ENCODE assay signal across 22 cellular contexts in genomic region chr1:54967372-54967771, GRCh38. TPM values are rescaled to one million over a fixed set of nuclear protein-coding genes. Genes with fewer than 3 reads are reported as not detected.
DNase-seq lines count a peak whose midpoint lies in the region; ATAC-seq, FAIRE-seq and TF ChIP-seq lines count a peak whose summit lies in the region.
"Had no signal": no experiment of that assay in that cellular context is flagged by ENCODE, and none has a peak within 500 bp of the region (broad histone marks: within the 10 kb centered on the region; RNA-seq: fewer than 3 reads in every experiment).

No MANE protein-coding gene starts in this region.

- ATAC-seq in HG02938 (IDR thresholded peaks at IDR 0.05; ENCODE audit: unreplicated experiment) = no peak
- ATAC-seq in GM18861 (IDR thresholded peaks at IDR 0.05; ENCODE audit: unreplicated experiment) = no peak
- ATAC-seq: left cardiac atrium, psoas muscle had no signal

- H3K27ac ChIP-seq in astrocyte (ENCODE audit: low read depth, low read length) (no peak overlapping the region), kidney (ENCODE audit: low read depth in 2 of 2, low read length in 2 of 2) (no peak overlapping the region)
- H3K27ac ChIP-seq: Peyer's patch, psoas muscle had no signal

- H3K36me3 ChIP-seq in astrocyte (ENCODE audit: insufficient read depth, low read length) = no peaks in the 10 kb centered on the region
- H3K36me3 ChIP-seq in kidney (ENCODE audit: control insufficient read depth in 1 of 2, insufficient read depth in 2 of 2, low read length in 2 of 2) = no peaks in the 10 kb centered on the region
- H3K36me3 ChIP-seq: Peyer's patch had no signal

- no peak overlapping the region for H2AFZ ChIP-seq in astrocyte (ENCODE audit: low read depth, low read length)

- H4K20me1 ChIP-seq in astrocyte (ENCODE audit: insufficient read depth, low read length) = no peaks in the 10 kb centered on the region

- intact Hi-C loops in kidney (cut with DNase I) = no loop called here

- H3K4me2 ChIP-seq in astrocyte (ENCODE audit: low read length) = no peak overlapping the region

- H3K4me1 Mint-ChIP-seq in astrocyte (ENCODE audit: low read depth, unreplicated experiment) = peaks cover 19% of the 10 kb centered on the region
- H3K4me1 Mint-ChIP-seq: neural crest cell had no signal

- H3K27me3 ChIP-seq in astrocyte (ENCODE audit: insufficient read depth, low read length) = no peaks in the 10 kb centered on the region
- H3K27me3 ChIP-seq: Peyer's patch had no signal

- H3K4me3 ChIP-seq in astrocyte (ENCODE audit: insufficient read depth, low read depth, low read length) (no peak overlapping the region), kidney (ENCODE audit: low read length in 2 of 2) (no peak overlapping the region)
- H3K4me3 ChIP-seq: Peyer's patch, psoas muscle had no signal

- no peak for TF ChIP-seq CTCF in astrocyte (IDR thresholded peaks at IDR 0.05; ENCODE audit: insufficient read depth, low read depth, low read length)
- TF ChIP-seq CTCF in kidney (IDR thresholded peaks at IDR 0.05; ENCODE audit: borderline replicate concordance, extremely low read depth, insufficient read depth) = no peak

- no peaks in the 10 kb centered on the region for H3K36me3 Mint-ChIP-seq in astrocyte (ENCODE audit: low read depth, unreplicated experiment)

- H3K79me2 ChIP-seq in astrocyte (ENCODE audit: insufficient read depth, low read length) = no peaks in the 10 kb centered on the region

- peak overlapping the region; percentile 66 for H3K4me3 Mint-ChIP-seq in astrocyte (ENCODE audit: unreplicated experiment)
- H3K4me3 Mint-ChIP-seq: activated CD4-positive, alpha-beta T cell treated with anti-CD3 and anti-CD28 coated beads, Interleukin-2, amount 10 ng/mL, durations not matched to agents 24 days and 14 days; neural crest cell had no signal

- H3K9ac ChIP-seq in astrocyte (ENCODE audit: low read length) = no peak overlapping the region
- H3K9ac ChIP-seq in kidney (ENCODE audit: low read length in 2 of 2) = no peak overlapping the region

- DNase-seq in AG20443 (ENCODE audit: low spot score) (peak; percentile 52), HCEC 1CT (peak; percentile 44), astrocyte (ENCODE audit: low read depth) (no peak), kidney (peak; percentile 12), NCI-H226 (no peak), NCI-H69 (lab: John Stamatoyannopoulos, UW) (no peak)
- DNase-seq: activated CD4-positive, alpha-beta T cell treated with anti-CD3 and anti-CD28 coated beads, Interleukin-2, amount 10 ng/mL, durations not matched to agents 24 days and 14 days; activated naive CD4-positive, alpha-beta T cell; cerebellar nuclear complex; IMR-90; left cardiac atrium; midbrain; NCI-H1092 treated with DMSO at 0.1 percent for 48 hours; psoas muscle; stimulated activated CD4-positive, alpha-beta T cell treated with anti-CD3 and anti-CD28 coated beads, Interleukin-4, amount 100 ng/mL, for 4 hours had no signal

- H3K9me3 ChIP-seq in astrocyte (ENCODE audit: insufficient read depth, low read depth, low read length) = no peaks in the 10 kb centered on the region
- no peaks in the 10 kb centered on the region for H3K9me3 ChIP-seq in kidney (ENCODE audit: control insufficient read depth in 1 of 2, low read length in 2 of 2)
- H3K9me3 ChIP-seq: Peyer's patch, psoas muscle had no signal

- FAIRE-seq in astrocyte (lab: Jason Lieb, UNC) (no peak), kidney (lab: Jason Lieb, UNC) (no peak)
- FAIRE-seq: D721Med had no signal

- H3K9me3 Mint-ChIP-seq in astrocyte (ENCODE audit: unreplicated experiment) = no peaks in the 10 kb centered on the region
- H3K9me3 Mint-ChIP-seq: activated CD4-positive, alpha-beta T cell treated with anti-CD3 and anti-CD28 coated beads, Interleukin-2, amount 10 ng/mL, durations not matched to agents 24 days and 14 days; neural crest cell had no signal

- no peak overlapping the region for H3K27ac Mint-ChIP-seq in astrocyte (ENCODE audit: unreplicated experiment)
- H3K27ac Mint-ChIP-seq: activated CD4-positive, alpha-beta T cell treated with anti-CD3 and anti-CD28 coated beads, Interleukin-2, amount 10 ng/mL, durations not matched to agents 24 days and 14 days had no signal

- H3K27me3 Mint-ChIP-seq in astrocyte (ENCODE audit: low read depth, unreplicated experiment) = peaks cover 3% of the 10 kb centered on the region

- H3K4me1 ChIP-seq in astrocyte (ENCODE audit: insufficient read depth, low read length) = peaks cover 15% of the 10 kb centered on the region
- H3K4me1 ChIP-seq in kidney (ENCODE audit: control insufficient read depth in 1 of 2, insufficient read depth in 1 of 2, low read depth in 1 of 2, low read length in 2 of 2) = no peaks in the 10 kb centered on the region

RNA-seq across cellular contexts. Expression of gene TMEM61, which starts 13.1 kb away (rescaled TPM):
- not detected in 2 replicates for total RNA-seq in astrocyte
- total RNA-seq in kidney = 7.0 TPM
- polyA plus RNA-seq in kidney (ENCODE audit: insufficient read depth, low read depth, low replicate concordance) = 42.7 TPM
- total RNA-seq: activated CD4-positive, alpha-beta T cell treated with anti-CD3 and anti-CD28 coated beads, Interleukin-2, amount 10 ng/mL, durations not matched to agents 24 days and 14 days; IMR-90; neural crest cell; subcutaneous adipose tissue had no signal
- polyA plus RNA-seq: BJ, IMR-90 had no signal

RNA-seq across cellular contexts. Expression of gene BSND, which starts 31.4 kb away (rescaled TPM):
- total RNA-seq in astrocyte (not detected in 2 replicates), kidney (1.4 TPM)
- 22.7 TPM for polyA plus RNA-seq in kidney (ENCODE audit: insufficient read depth, low read depth, low replicate concordance)
- total RNA-seq: activated CD4-positive, alpha-beta T cell treated with anti-CD3 and anti-CD28 coated beads, Interleukin-2, amount 10 ng/mL, durations not matched to agents 24 days and 14 days; IMR-90; left cardiac atrium; neural crest cell; Peyer's patch; psoas muscle; subcutaneous adipose tissue had no signal
- polyA plus RNA-seq: BJ, IMR-90, psoas muscle had no signal

Comparison
In these comparisons a context has a peak if more than half of its experiments do, and no peak if none do; other contexts are left out.
1. DNase-seq: peak in AG20443 (single experiment), HCEC 1CT (single experiment) and kidney (single experiment); none in astrocyte (single experiment), NCI-H226 (single experiment) and NCI-H69 (single experiment).